Comparison of ENCODE assay signal across 8 cellular contexts in genomic region chr6:16206595-16207037, GRCh38. TPM values are rescaled to one million over a fixed set of nuclear protein-coding genes. Genes with fewer than 3 reads are reported as not detected.
DNase-seq lines count a peak whose midpoint lies in the region; ATAC-seq and TF ChIP-seq lines count a peak whose summit lies in the region.

No MANE protein-coding gene starts in this region.

- H3K36me3 Mint-ChIP-seq in T-helper 17 cell (ENCODE audit: low read depth), result no peaks in the 10 kb centered on the region

- H3K4me3 ChIP-seq in AG09309 (ENCODE audit: control insufficient read depth, low read depth, low read length), result no peak overlapping the region

- H3K27ac Mint-ChIP-seq in T-helper 17 cell, result no peak overlapping the region

- TF ChIP-seq CTCF in AG09309 (IDR thresholded peaks at IDR 0.05; ENCODE audit: control insufficient read depth, insufficient read depth, low read depth, low read length, missing control alignments), result peak; percentile 90
- TF ChIP-seq CTCF in GM12874 (IDR thresholded peaks at IDR 0.05; ENCODE audit: insufficient read depth, low read depth, low read length), result peak; percentile 86

- H3K4me3 Mint-ChIP-seq in T-helper 17 cell, result no peak overlapping the region

- ATAC-seq in T-helper 17 cell, result peak; percentile 75
- ATAC-seq in GM21619 (IDR thresholded peaks at IDR 0.05; ENCODE audit: unreplicated experiment), result no peak

- H3K27me3 Mint-ChIP-seq in T-helper 17 cell, result peaks cover 44% of the 10 kb centered on the region

- peaks cover 4% of the 10 kb centered on the region for H3K4me1 Mint-ChIP-seq in T-helper 17 cell

- DNase-seq in AG09309 (ENCODE audit: low read depth) (peak; percentile 62), NCI-H128 (lab: John Stamatoyannopoulos, UW; ENCODE audit: unreplicated experiment) (peak; percentile 21), T-helper 17 cell (no peak), cerebellum (ENCODE audit: low spot score) (peak; percentile 71), left kidney (ENCODE audit: low read depth, low spot score) (peak; percentile 89)
- peak; percentile 48 for DNase-seq in stimulated activated CD4-positive, alpha-beta T cell treated with anti-CD3 and anti-CD28 coated beads, Interleukin-4, amount 100 ng/mL, for 24 hours

- no peaks in the 10 kb centered on the region for H3K9me3 ChIP-seq in T-helper 17 cell (ENCODE audit: control insufficient read depth, low read length, poor library complexity, severe bottlenecking)

RNA-seq across cellular contexts. Expression of gene GMPR, which starts 31.8 kb away (rescaled TPM):
- 10 to 100 TPM in 1 of 2 donors, under 1 TPM in 1; 0.52 to 33.6 TPM for total RNA-seq in T-helper 17 cell
- total RNA-seq in cerebellum, result 3.9 TPM

Comparison
In these comparisons a context has a peak if more than half of its experiments do, and no peak if none do; other contexts are left out.
1. DNase-seq: peak in AG09309 (single experiment), NCI-H128 (single experiment), cerebellum (single experiment), left kidney (single experiment) and stimulated activated CD4-positive, alpha-beta T cell treated with anti-CD3 and anti-CD28 coated beads, Interleukin-4, amount 100 ng/mL, for 24 hours (single experiment); none in T-helper 17 cell (0 of 3).